Comparison of ENCODE assay signal across 15 cellular contexts in the genomic region with DNA sequence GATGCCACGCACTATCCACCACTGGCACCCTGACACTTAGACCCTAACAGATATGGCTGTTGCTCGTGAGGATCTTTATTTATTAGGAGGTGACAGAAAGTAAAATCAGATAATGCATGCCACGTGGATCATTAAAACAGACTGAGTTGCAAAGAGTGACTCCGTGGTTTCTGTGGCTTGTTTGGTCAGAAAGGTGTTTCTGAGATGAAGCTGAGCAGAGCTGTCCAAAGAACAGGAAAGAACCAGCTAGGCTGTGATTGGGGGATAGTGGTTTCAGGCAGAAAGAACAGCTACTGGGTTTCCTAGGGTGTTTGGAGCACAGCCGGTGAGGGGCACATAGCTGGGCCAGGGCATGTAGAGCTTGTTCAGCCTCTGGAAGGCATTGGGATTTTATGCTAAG. TPM values are rescaled to one million over a fixed set of nuclear protein-coding genes. Genes with fewer than 3 reads are reported as not detected.
DNase-seq lines count a peak whose midpoint lies in the region; ATAC-seq and TF ChIP-seq lines count a peak whose summit lies in the region.
"Had no signal": no experiment of that assay in that cellular context is flagged by ENCODE, and none has a peak within 500 bp of the region (broad histone marks: within the 10 kb centered on the region; RNA-seq: fewer than 3 reads in every experiment).

No MANE protein-coding gene starts in this region.

- no peak overlapping the region for H3K4me3 Mint-ChIP-seq in T-cell
- no peak overlapping the region for H3K4me3 Mint-ChIP-seq in effector memory CD8-positive, alpha-beta T cell
- H3K4me3 Mint-ChIP-seq: activated CD4-positive, alpha-beta T cell treated with anti-CD3 and anti-CD28 coated beads for 36 hours; activated naive CD8-positive, alpha-beta T cell treated with anti-CD3 and anti-CD28 coated beads, Interleukin-2, amount 10 ng/mL, durations not matched to agents 7 days and 5 days had no signal

- no peak for ATAC-seq in Right ventricle myocardium inferior
- ATAC-seq in T-cell (replicated peaks in 1 of 4) = no peak
- peak; percentile 60 for ATAC-seq in effector memory CD8-positive, alpha-beta T cell (replicated peaks)
- no peak for ATAC-seq in HG03039 (IDR thresholded peaks at IDR 0.05; ENCODE audit: unreplicated experiment)
- ATAC-seq: activated CD4-positive, alpha-beta T cell treated with anti-CD3 and anti-CD28 coated beads for 36 hours had no signal

- peaks cover 17 to 26% (median 20%) of the 10 kb centered on the region in 3 donors for H3K4me1 Mint-ChIP-seq in T-cell
- H3K4me1 Mint-ChIP-seq in effector memory CD8-positive, alpha-beta T cell (ENCODE audit: low read depth in 2 of 2) = peaks cover 27 to 28% of the 10 kb centered on the region in 2 donors

- no peak overlapping the region for H2AFZ ChIP-seq in PC-9

- H3K27me3 Mint-ChIP-seq in T-cell = no peaks in the 10 kb centered on the region
- H3K27me3 Mint-ChIP-seq in effector memory CD8-positive, alpha-beta T cell = no peaks in the 10 kb centered on the region
- H3K27me3 Mint-ChIP-seq: activated CD4-positive, alpha-beta T cell treated with anti-CD3 and anti-CD28 coated beads for 36 hours; activated naive CD8-positive, alpha-beta T cell treated with anti-CD3 and anti-CD28 coated beads, Interleukin-2, amount 10 ng/mL, durations not matched to agents 7 days and 5 days had no signal

- H3K36me3 ChIP-seq in cardiac muscle cell (peaks cover 13% of the 10 kb centered on the region), thyroid gland (peaks cover 11 to 12% of the 10 kb centered on the region in 2 donors), PC-9 (ENCODE audit: low read depth) (no peaks in the 10 kb centered on the region)
- H3K36me3 ChIP-seq: ovary, uterus had no signal

- H3K27me3 ChIP-seq in cardiac muscle cell (no peaks in the 10 kb centered on the region), thyroid gland (no peaks in the 10 kb centered on the region), PC-9 (ENCODE audit: insufficient read depth, low read depth) (no peaks in the 10 kb centered on the region)
- H3K27me3 ChIP-seq: ovary, uterus had no signal

- CTCF ChIA-PET in T-cell (lab: Charles Lee) (no interaction called here), PC-9 (lab: Charles Lee) (interaction anchor here (0.6 kb wide), 1 partner anchor 551 kb away, joined by 3 read pairs; no protein-coding TSS in a partner anchor)

- POLR2A ChIA-PET in T-cell (lab: Charles Lee) = interaction anchor here in 1 of 2 donors (0.6 to 1.5 kb wide), 3 partner anchors 16 to 34 kb away, joined by 5 to 9 read pairs (median 6); no protein-coding TSS in a partner anchor
- POLR2A ChIA-PET in PC-9 (lab: Charles Lee; ENCODE audit: unreplicated experiment) = no interaction called here

- peaks cover 14% of the 10 kb centered on the region for H3K4me1 ChIP-seq in cardiac muscle cell (ENCODE audit: low read depth)
- peaks cover 5 to 7% of the 10 kb centered on the region in 2 donors for H3K4me1 ChIP-seq in thyroid gland
- peaks cover 7% of the 10 kb centered on the region; the same call in 1 of the 2 replicates for H3K4me1 ChIP-seq in PC-9 (replicated peaks; ENCODE audit: insufficient read depth)
- H3K4me1 ChIP-seq: Caco-2, uterus had no signal

- peaks cover 3% of the 10 kb centered on the region; the same call in 1 of the 2 replicates for H3F3A ChIP-seq in PC-9 (ENCODE audit: insufficient read depth, low read depth)

- no TSS peak for BruUV-seq in PC-9 (replicated peaks; lab: Mats Ljungman, UMichigan)

- TF ChIP-seq CTCF in cardiac muscle cell (IDR thresholded peaks at IDR 0.05; ENCODE audit: low read depth, low read length) (no peak), thyroid gland (IDR thresholded peaks at IDR 0.05) (no peak), PC-9 (conservative IDR thresholded peaks at IDR 0.05) (no peak)

- H3K27ac Mint-ChIP-seq in T-cell = peak overlapping the region; percentile 66 to 68
- peak overlapping the region; percentile 42 to 73 for H3K27ac Mint-ChIP-seq in effector memory CD8-positive, alpha-beta T cell
- H3K27ac Mint-ChIP-seq: activated CD4-positive, alpha-beta T cell treated with anti-CD3 and anti-CD28 coated beads for 36 hours had no signal

- peak in 1 of 2 donors; percentile 6 for DNase-seq in cardiac muscle cell (ENCODE audit: low read depth in 1 of 2, low spot score in 1 of 2)
- DNase-seq in Right ventricle myocardium inferior (ENCODE audit: missing footprints) = no peak
- DNase-seq in T-cell = no peak
- DNase-seq in effector memory CD8-positive, alpha-beta T cell = no peak
- no peak for DNase-seq in thyroid gland
- no peak for DNase-seq in PC-9
- DNase-seq in NCI-H2196 (lab: John Stamatoyannopoulos, UW; ENCODE audit: unreplicated experiment) = no peak
- DNase-seq: activated CD4-positive, alpha-beta T cell treated with anti-CD3 and anti-CD28 coated beads for 36 hours; activated naive CD8-positive, alpha-beta T cell treated with anti-CD3 and anti-CD28 coated beads, Interleukin-2, amount 10 ng/mL, durations not matched to agents 7 days and 5 days; Caco-2; NCI-H1417 treated with DMSO at 0.1 percent for 48 hours; NCI-H748 treated with DMSO at 0.1 percent for 48 hours; ovary; uterus had no signal

- no peak overlapping the region for H3K4me2 ChIP-seq in PC-9

- H3K4me3 ChIP-seq in cardiac muscle cell (no peak overlapping the region), thyroid gland (replicated peaks in 1 of 3) (no peak overlapping the region), PC-9 (no peak overlapping the region)
- H3K4me3 ChIP-seq: ovary, uterus had no signal

- no peaks in the 10 kb centered on the region for H3K79me2 ChIP-seq in PC-9 (ENCODE audit: low read depth)

- peak overlapping the region; percentile 64 for H3K27ac ChIP-seq in cardiac muscle cell
- H3K27ac ChIP-seq in thyroid gland = peak overlapping the region in 2 of 3 donors; percentile 48 to 67
- H3K27ac ChIP-seq in PC-9 = no peak overlapping the region
- H3K27ac ChIP-seq: ovary, uterus had no signal

- TF ChIP-seq POLR2A in thyroid gland (IDR thresholded peaks at IDR 0.05) = no peak

- intact Hi-C loops in Right ventricle myocardium inferior (cut with DNase I) = no loop called here
- intact Hi-C loops in thyroid gland (cut with DNase I) = no loop called here
- intact Hi-C loops in PC-9 (cut with micrococcal nuclease; ENCODE audit: unreplicated experiment) = no loop called here

- 91 to 99% methylated on average over 5 of the region's 5 CpGs for WGBS in thyroid gland, 2 donors

- no peaks in the 10 kb centered on the region for H3K9me2 ChIP-seq in PC-9 (ENCODE audit: insufficient read depth)

- H3K9me3 Mint-ChIP-seq in T-cell = no peaks in the 10 kb centered on the region
- no peaks in the 10 kb centered on the region for H3K9me3 Mint-ChIP-seq in effector memory CD8-positive, alpha-beta T cell
- H3K9me3 Mint-ChIP-seq: activated naive CD8-positive, alpha-beta T cell treated with anti-CD3 and anti-CD28 coated beads, Interleukin-2, amount 10 ng/mL, durations not matched to agents 7 days and 5 days had no signal

- no peaks in the 10 kb centered on the region for H4K20me1 ChIP-seq in PC-9 (ENCODE audit: insufficient read depth)

- peaks cover 78% of the 10 kb centered on the region for H3K36me3 Mint-ChIP-seq in T-cell
- peaks cover 81% of the 10 kb centered on the region for H3K36me3 Mint-ChIP-seq in effector memory CD8-positive, alpha-beta T cell (ENCODE audit: insufficient read depth)

- H3K9me3 ChIP-seq in cardiac muscle cell (ENCODE audit: low read depth) = no peaks in the 10 kb centered on the region
- no peaks in the 10 kb centered on the region for H3K9me3 ChIP-seq in thyroid gland
- no peaks in the 10 kb centered on the region for H3K9me3 ChIP-seq in PC-9 (ENCODE audit: insufficient read depth, low read depth)
- H3K9me3 ChIP-seq: Caco-2, ovary, uterus had no signal

RNA-seq across cellular contexts. Expression of gene CSGALNACT2, which starts 34.4 kb away (rescaled TPM):
- total RNA-seq in cardiac muscle cell = 6.4 and 8.3 TPM in 2 replicates
- 9.9 and 11.6 TPM in 2 replicates for polyA plus RNA-seq in cardiac muscle cell
- 8.1 TPM for total RNA-seq in Right ventricle myocardium inferior
- total RNA-seq in T-cell = 10 to 100 TPM; 36.5 to 46.1 (median 41.9) TPM
- 10 to 100 TPM; 14.4 to 24.1 (median 20.0) TPM for total RNA-seq in thyroid gland
- 7.2 and 8.5 TPM in 2 replicates for total RNA-seq in PC-9 (2021)
